8 cellular contexts compared by ENCODE assay signal in genomic region chr9:108855529-108855886, GRCh38. TPM values are rescaled to one million over a fixed set of nuclear protein-coding genes. Genes with fewer than 3 reads are reported as not detected.
"Had no signal": no experiment of that assay in that cellular context is flagged by ENCODE, and none has a peak within 500 bp of the region (broad histone marks: within the 10 kb centered on the region; RNA-seq: fewer than 3 reads in every experiment).

No MANE protein-coding gene starts in this region.

- FAIRE-seq: HepG2, HTR-8/SVneo, K562 had no signal

- DNase-seq: IMR-90 had no signal

- H3K27ac ChIP-seq: HL-60 had no signal

- ATAC-seq: HepG2 had no signal

- H3K4me3 ChIP-seq: K562 had no signal

RNA-seq across cellular contexts. Expression of gene ACTL7B, which starts 0.3 kb away (rescaled TPM):
- total RNA-seq: HT-29, HT1080, IMR-90, K562 had no signal
- polyA plus RNA-seq: IgD-negative memory B cell, IMR-90, K562 had no signal

RNA-seq across cellular contexts. Expression of gene ACTL7A, which starts 6.6 kb away (rescaled TPM):
- total RNA-seq: HepG2, HT-29, HT1080, IMR-90, K562 had no signal
- polyA plus RNA-seq: HepG2, IgD-negative memory B cell, IMR-90, K562 had no signal
